In genomic region chr19:14528419-14529253, GRCh38 we compare ENCODE assay signal across 1 cellular context.
A peak's percentile ranks its signal among the peaks of the same experiment; 100 is the strongest.
TF ChIP-seq lines count a peak whose summit lies in the region.

No MANE protein-coding gene starts in this region.

TF ChIP-seq in HEK293, 187 proteins besides CTCF, POLR2A, EP300 and RAD21 (continued from another document):
- TF ChIP-seq BCL11A (tag by site-specific recombination; IDR thresholded peaks at IDR 0.05; ENCODE audit: low read depth) (no peak), ZFHX2 (tag by site-specific recombination; conservative IDR thresholded peaks at IDR 0.05) (peak; percentile 75; the same call in 1 of the 2 replicates), EGR2 (tag by site-specific recombination; IDR thresholded peaks at IDR 0.05; ENCODE audit: low read depth) (peak; percentile 73), SETDB1 (IDR thresholded peaks at IDR 0.05; ENCODE audit: insufficient read length, low read length) (no peak), ZNF629 (tag by site-specific recombination; IDR thresholded peaks at IDR 0.05) (no peak), ZNF202 (tag by site-specific recombination; IDR thresholded peaks at IDR 0.05; ENCODE audit: borderline replicate concordance) (no peak), ZNF585B (tag by site-specific recombination; IDR thresholded peaks at IDR 0.05) (no peak), ZBTB8A (tag by site-specific recombination; IDR thresholded peaks at IDR 0.05) (0 out of 2 replicates have a peak, but pooled peaks have one; percentile 6), ZBTB10 (tag by site-specific recombination; IDR thresholded peaks at IDR 0.05) (peak; percentile 77), BCL6B (tag by site-specific recombination; IDR thresholded peaks at IDR 0.05) (no peak), ZNF600 (tag by site-specific recombination; IDR thresholded peaks at IDR 0.05) (no peak), ZSCAN16 (tag by site-specific recombination; IDR thresholded peaks at IDR 0.05) (no peak), ZSCAN4 (tag by site-specific recombination; IDR thresholded peaks at IDR 0.05) (no peak), ZNF548 (tag by site-specific recombination; IDR thresholded peaks at IDR 0.05) (no peak; the same call in 1 of the 2 replicates), SP7 (tag by site-specific recombination; IDR thresholded peaks at IDR 0.05) (no peak), ZNF274 (IDR thresholded peaks at IDR 0.05; ENCODE audit: low read length) (no peak), ZNF274 (tag by site-specific recombination; IDR thresholded peaks at IDR 0.05; ENCODE audit: borderline replicate concordance) (no peak), ZSCAN30 (tag by site-specific recombination; IDR thresholded peaks at IDR 0.05) (no peak), ZBTB26 (tag by site-specific recombination; optimal IDR thresholded peaks at IDR 0.05) (no peak), OVOL3 (tag by site-specific recombination; IDR thresholded peaks at IDR 0.05) (no peak), ZNF221 (tag by site-specific recombination; IDR thresholded peaks at IDR 0.05; ENCODE audit: borderline replicate concordance) (no peak), ZNF791 (tag by site-specific recombination; IDR thresholded peaks at IDR 0.05) (no peak), ZNF664 (tag by site-specific recombination; IDR thresholded peaks at IDR 0.05) (no peak), ZNF132 (tag by site-specific recombination; IDR thresholded peaks at IDR 0.05; ENCODE audit: borderline replicate concordance) (no peak), KLF1 (tag by site-specific recombination; IDR thresholded peaks at IDR 0.05) (no peak), TSHZ1 (tag by site-specific recombination; IDR thresholded peaks at IDR 0.05; ENCODE audit: borderline replicate concordance) (peak; percentile 15; the same call in 1 of the 2 replicates), ZNF776 (tag by site-specific recombination; IDR thresholded peaks at IDR 0.05; ENCODE audit: borderline replicate concordance) (no peak), ZNF169 (tag by site-specific recombination; IDR thresholded peaks at IDR 0.05) (no peak), ZNF23 (tag by site-specific recombination; IDR thresholded peaks at IDR 0.05; ENCODE audit: borderline replicate concordance) (no peak), ZNF394 (tag by site-specific recombination; IDR thresholded peaks at IDR 0.05; ENCODE audit: borderline replicate concordance) (no peak), ZNF157 (tag by site-specific recombination; IDR thresholded peaks at IDR 0.05) (no peak), ZFP41 (tag by site-specific recombination; IDR thresholded peaks at IDR 0.05; ENCODE audit: borderline replicate concordance) (no peak), AEBP2 (tag by site-specific recombination; IDR thresholded peaks at IDR 0.05; ENCODE audit: borderline replicate concordance) (no peak)
